In genomic region chr11:1084561-1085439, GRCh38 we compare ENCODE assay signal across 24 cellular contexts. TPM values are rescaled to one million over a fixed set of nuclear protein-coding genes. Genes with fewer than 3 reads are reported as not detected.
DNase-seq lines count a peak whose midpoint lies in the region; ATAC-seq and TF ChIP-seq lines count a peak whose summit lies in the region.
"Had no signal": no experiment of that assay in that cellular context is flagged by ENCODE, and none has a peak within 500 bp of the region (broad histone marks: within the 10 kb centered on the region; RNA-seq: fewer than 3 reads in every experiment).

No MANE protein-coding gene starts in this region.

- no TSS peak for BruUV-seq in PC-3 (replicated peaks; lab: Mats Ljungman, UMichigan)

- no peaks in the 10 kb centered on the region for H3K79me2 ChIP-seq in PC-3 (ENCODE audit: low read length)
- H3K79me2 ChIP-seq: hepatocyte, parathyroid adenoma had no signal

- intact Hi-C loops in heart left ventricle (cut with DNase I): no loop called here
- intact Hi-C loops in ovary (cut with DNase I): no loop called here
- intact Hi-C loops in PC-3 (cut with micrococcal nuclease): no loop called here

- DNase-seq in DMS153 (lab: John Stamatoyannopoulos, UW) (peak; percentile 4), DMS153 treated with DMSO at 0.1 percent for 48 hours (lab: John Stamatoyannopoulos, UW; ENCODE audit: unreplicated experiment) (no peak), NCI-H69 (lab: John Stamatoyannopoulos, UW) (peak; percentile 17), heart left ventricle (peak in 3 of 5 donors; percentile 21 to 61 (median 21)), ovary (peak in 3 of 5 donors; percentile 6 to 25 (median 10)), retina (no peak), PC-3 (no peak)
- DNase-seq: activated CD4-positive, alpha-beta T cell treated with anti-CD3 and anti-CD28 coated beads, Interleukin-2, amount 50 U/mL, for 1 hour; activated gamma-delta T cell; amniotic stem cell; dermis blood vessel endothelial cell; naive B cell; NCI-H1417 treated with DMSO at 0.1 percent for 48 hours; NCI-H2171 treated with DMSO at 0.1 percent for 48 hours; NCI-H526 treated with DMSO at 0.1 percent for 48 hours; SHP77 treated with DMSO at 0.1 percent for 48 hours; small intestine; stimulated activated CD4-positive, alpha-beta T cell treated with anti-CD3 and anti-CD28 coated beads, Interleukin-2, amount 100 ng/mL, for 48 hours; stomach had no signal

- H4K20me1 ChIP-seq in PC-3 (ENCODE audit: low read length): no peaks in the 10 kb centered on the region

- H3K4me1 ChIP-seq in heart left ventricle (no peaks in the 10 kb centered on the region), ovary (ENCODE audit: insufficient read depth) (no peaks in the 10 kb centered on the region), PC-3 (ENCODE audit: insufficient read depth, low read length) (no peaks in the 10 kb centered on the region)
- H3K4me1 ChIP-seq: parathyroid adenoma, stomach had no signal

- CTCF ChIA-PET in PC-3 (lab: Charles Lee): no interaction called here

- H3K9me3 ChIP-seq in heart left ventricle: no peaks in the 10 kb centered on the region
- no peaks in the 10 kb centered on the region for H3K9me3 ChIP-seq in ovary
- H3K9me3 ChIP-seq in PC-3 (ENCODE audit: low read length): no peaks in the 10 kb centered on the region
- H3K9me3 ChIP-seq: stomach had no signal

- no peak for ATAC-seq in heart left ventricle
- ATAC-seq in SK-N-SH treated with all-trans-retinoic acid at 6 μM for 48 hours: no peak
- ATAC-seq in PC-3: no peak

- no peaks in the 10 kb centered on the region for H3F3A ChIP-seq in PC-3 (ENCODE audit: low read length, unreplicated experiment)

- no peak overlapping the region for H3K9ac ChIP-seq in PC-3 (ENCODE audit: low read length)
- H3K9ac ChIP-seq: parathyroid adenoma had no signal

- no peak for TF ChIP-seq EP300 in ovary (IDR thresholded peaks at IDR 0.05)

- H3K27ac ChIP-seq in heart left ventricle (no peak overlapping the region), ovary (no peak overlapping the region), PC-3 (ENCODE audit: low read length) (no peak overlapping the region)
- H3K27ac ChIP-seq: 22Rv1, cardiac muscle cell, hepatocyte, parathyroid adenoma, stomach had no signal

- no peak overlapping the region for H2AFZ ChIP-seq in PC-3 (ENCODE audit: low read length)
- H2AFZ ChIP-seq: hepatocyte, parathyroid adenoma had no signal

- TF ChIP-seq POLR2A in heart left ventricle (IDR thresholded peaks at IDR 0.05): no peak
- no peak for TF ChIP-seq POLR2A in ovary (IDR thresholded peaks at IDR 0.05)

- H3K4me2 ChIP-seq in PC-3 (ENCODE audit: low read length): no peak overlapping the region
- H3K4me2 ChIP-seq: hepatocyte had no signal

- POLR2A ChIA-PET in PC-3 (lab: Charles Lee; ENCODE audit: unreplicated experiment): no interaction called here

- H3K4me3 ChIP-seq in heart left ventricle (no peak overlapping the region), ovary (no peak overlapping the region), PC-3 (ENCODE audit: low read length) (no peak overlapping the region)
- H3K4me3 ChIP-seq: cardiac muscle cell, hepatocyte, stomach had no signal

- TF ChIP-seq CTCF in heart left ventricle (IDR thresholded peaks at IDR 0.05) (no peak), ovary (IDR thresholded peaks at IDR 0.05) (no peak), PC-3 (conservative IDR thresholded peaks at IDR 0.05; ENCODE audit: low read depth, low read length) (no peak)

- H3K36me3 ChIP-seq in heart left ventricle (no peaks in the 10 kb centered on the region), ovary (no peaks in the 10 kb centered on the region), PC-3 (ENCODE audit: low read depth, low read length) (no peaks in the 10 kb centered on the region)
- H3K36me3 ChIP-seq: cardiac muscle cell, stomach had no signal

- no peaks in the 10 kb centered on the region for H3K9me2 ChIP-seq in PC-3 (replicated peaks; ENCODE audit: low read length)

- 71 to 79% (median 77%) methylated on average over 16 to 49 of the region's 49 CpGs for WGBS in heart left ventricle, 4 donors
- WGBS in ovary, 3 donors: 63 to 78% (median 72%) methylated on average over 49 of the region's 49 CpGs

- H3K27me3 ChIP-seq in heart left ventricle (no peaks in the 10 kb centered on the region), ovary (no peaks in the 10 kb centered on the region), PC-3 (ENCODE audit: low read length) (no peaks in the 10 kb centered on the region)
- H3K27me3 ChIP-seq: cardiac muscle cell, hepatocyte had no signal

TF ChIP-seq in SK-N-SH treated with all-trans-retinoic acid at 6 μM for 48 hours, 23 proteins besides CTCF, POLR2A, EP300 and RAD21:
- TF ChIP-seq TOX (CRISPR knock-in tag; IDR thresholded peaks at IDR 0.05; ENCODE audit: borderline replicate concordance) (no peak), ZNF565 (CRISPR knock-in tag; conservative IDR thresholded peaks at IDR 0.05; ENCODE audit: low read depth) (no peak), POU6F1 (CRISPR knock-in tag; IDR thresholded peaks at IDR 0.05; ENCODE audit: borderline replicate concordance, low read depth) (no peak), ISL1 (CRISPR knock-in tag; IDR thresholded peaks at IDR 0.05) (no peak), RARB (CRISPR knock-in tag; IDR thresholded peaks at IDR 0.05) (no peak), PPARA (CRISPR knock-in tag; IDR thresholded peaks at IDR 0.05; ENCODE audit: borderline replicate concordance) (no peak), TCF4 (CRISPR knock-in tag; IDR thresholded peaks at IDR 0.05; ENCODE audit: borderline replicate concordance) (no peak), ZFP30 (CRISPR knock-in tag; IDR thresholded peaks at IDR 0.05) (no peak)
- TF ChIP-seq, protein P1, sequence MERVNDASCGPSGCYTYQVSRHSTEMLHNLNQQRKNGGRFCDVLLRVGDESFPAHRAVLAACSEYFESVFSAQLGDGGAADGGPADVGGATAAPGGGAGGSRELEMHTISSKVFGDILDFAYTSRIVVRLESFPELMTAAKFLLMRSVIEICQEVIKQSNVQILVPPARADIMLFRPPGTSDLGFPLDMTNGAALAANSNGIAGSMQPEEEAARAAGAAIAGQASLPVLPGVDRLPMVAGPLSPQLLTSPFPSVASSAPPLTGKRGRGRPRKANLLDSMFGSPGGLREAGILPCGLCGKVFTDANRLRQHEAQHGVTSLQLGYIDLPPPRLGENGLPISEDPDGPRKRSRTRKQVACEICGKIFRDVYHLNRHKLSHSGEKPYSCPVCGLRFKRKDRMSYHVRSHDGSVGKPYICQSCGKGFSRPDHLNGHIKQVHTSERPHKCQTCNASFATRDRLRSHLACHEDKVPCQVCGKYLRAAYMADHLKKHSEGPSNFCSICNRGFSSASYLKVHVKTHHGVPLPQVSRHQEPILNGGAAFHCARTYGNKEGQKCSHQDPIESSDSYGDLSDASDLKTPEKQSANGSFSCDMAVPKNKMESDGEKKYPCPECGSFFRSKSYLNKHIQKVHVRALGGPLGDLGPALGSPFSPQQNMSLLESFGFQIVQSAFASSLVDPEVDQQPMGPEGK (CRISPR knock-in tag; IDR thresholded peaks at IDR 0.05; ENCODE audit: borderline replicate concordance): no peak

RNA-seq across cellular contexts. Expression of gene MUC2, which starts 10.1 kb away (rescaled TPM):
- total RNA-seq in heart left ventricle (under 1 TPM in 1 of 9 donors, not detected in 8; 0.07 TPM), ovary (1 to 10 TPM in 1 of 7 donors, under 1 TPM in 3, not detected in 3; 0.02 to 3.3 (median 0.27) TPM), PC-3 (2014; rRNA removed) (0.26 and 0.40 TPM in 2 replicates)
- polyA plus RNA-seq in heart left ventricle (under 1 TPM in 1 of 2 donors, not detected in 1; 0.01 TPM), ovary (under 1 TPM in 1 of 2 donors, not detected in 1; 0.02 TPM)
- total RNA-seq: dermis blood vessel endothelial cell had no signal
- polyA plus RNA-seq: cardiac muscle cell, stomach had no signal

RNA-seq across cellular contexts. Expression of gene MUC6, which starts 48.3 kb away (rescaled TPM):
- total RNA-seq in heart left ventricle: not detected
- polyA plus RNA-seq in heart left ventricle: under 1 TPM; 0.04 to 0.06 TPM
- total RNA-seq in ovary: 1 to 10 TPM in 1 of 7 donors, under 1 TPM in 5, not detected in 1; 0.23 to 7.2 (median 0.41) TPM
- polyA plus RNA-seq in ovary: under 1 TPM; 0.02 to 0.06 TPM
- total RNA-seq in PC-3 (2014; rRNA removed): 0.18 and 0.23 TPM in 2 replicates
- total RNA-seq: cardiac muscle cell, dermis blood vessel endothelial cell, hepatocyte had no signal
- polyA plus RNA-seq: cardiac muscle cell, hepatocyte had no signal

Comparison
In these comparisons a context has a peak if more than half of its experiments do, and no peak if none do; other contexts are left out.
1. DNase-seq: peak in DMS153 (single experiment), NCI-H69 (single experiment), heart left ventricle (3 of 5) and ovary (3 of 5); none in DMS153 treated with DMSO at 0.1 percent for 48 hours (single experiment), retina (single experiment) and PC-3 (single experiment).